18 cellular contexts compared by ENCODE assay signal in the genomic region with DNA sequence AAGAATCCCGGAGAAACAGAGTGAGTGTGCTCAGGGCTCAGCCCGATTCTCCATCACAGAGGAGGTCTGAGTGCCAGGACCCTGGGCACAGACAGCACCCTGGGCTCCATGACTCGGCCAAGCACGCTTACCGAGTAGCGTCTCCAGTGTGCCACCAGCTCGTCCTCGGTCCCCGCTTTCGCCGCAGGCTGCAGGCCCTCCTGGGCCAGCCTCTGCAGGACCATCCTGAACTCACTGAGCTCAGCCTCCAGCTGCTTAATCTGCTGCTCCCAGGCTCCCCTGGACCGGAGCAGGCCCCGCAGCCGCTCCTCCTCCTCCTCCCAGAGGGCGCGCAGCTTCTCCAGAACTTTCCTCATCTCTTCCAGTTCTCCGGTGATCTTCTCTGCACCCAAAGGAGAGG.
DNase-seq lines count a peak whose midpoint lies in the region; ATAC-seq and TF ChIP-seq lines count a peak whose summit lies in the region.
"Had no signal": no experiment of that assay in that cellular context is flagged by ENCODE, and none has a peak within 500 bp of the region (broad histone marks: within the 10 kb centered on the region; RNA-seq: fewer than 3 reads in every experiment).

No MANE protein-coding gene starts in this region.

- peak overlapping the region; percentile 47 for H3K27ac Mint-ChIP-seq in activated T-cell treated with anti-CD3 and anti-CD28 coated beads, Interleukin-2, amount 50 U/mL, for 24 hours
- H3K27ac Mint-ChIP-seq in T-helper 17 cell (peak overlapping the region; percentile 21), neural progenitor cell (no peak overlapping the region)
- no peak overlapping the region for H3K27ac Mint-ChIP-seq in activated CD8-positive, alpha-beta T cell treated with anti-CD3 and anti-CD28 coated beads for 36 hours
- H3K27ac Mint-ChIP-seq: HFFc6 had no signal

- H3K9me3 ChIP-seq in T-helper 17 cell (ENCODE audit: control insufficient read depth, low read length, poor library complexity, severe bottlenecking) (no peaks in the 10 kb centered on the region), neural progenitor cell (ENCODE audit: low read depth) (no peaks in the 10 kb centered on the region)

- H3K4me1 ChIP-seq in neural progenitor cell: no peaks in the 10 kb centered on the region

- no peak for TF ChIP-seq CTCF in neural progenitor cell (IDR thresholded peaks at IDR 0.05)
- no peak for TF ChIP-seq CTCF in activated CD8-positive, alpha-beta T cell treated with anti-CD3 and anti-CD28 coated beads for 36 hours (IDR thresholded peaks at IDR 0.05)

- H3K27me3 ChIP-seq in neural progenitor cell: peaks cover 21% of the 10 kb centered on the region

- no peak overlapping the region for H3K27ac ChIP-seq in neural progenitor cell
- no peak overlapping the region for H3K27ac ChIP-seq in substantia nigra (ENCODE audit: low read depth, low read length, poor library complexity, severe bottlenecking)
- H3K27ac ChIP-seq: HL-60 had no signal

- POLR2A ChIA-PET in activated CD8-positive, alpha-beta T cell treated with anti-CD3 and anti-CD28 coated beads for 36 hours (lab: Charles Lee): interaction anchor here (0.8 to 1.6 kb wide), 3 partner anchors 10 to 80 kb away, joined by 3 to 5 read pairs (median 3); no protein-coding TSS in a partner anchor

- H3K4me1 Mint-ChIP-seq in activated T-cell treated with anti-CD3 and anti-CD28 coated beads, Interleukin-2, amount 50 U/mL, for 24 hours (ENCODE audit: low read depth): peaks cover 3% of the 10 kb centered on the region
- no peaks in the 10 kb centered on the region for H3K4me1 Mint-ChIP-seq in T-helper 17 cell
- H3K4me1 Mint-ChIP-seq in neural progenitor cell: peaks cover 9% of the 10 kb centered on the region
- H3K4me1 Mint-ChIP-seq in activated CD8-positive, alpha-beta T cell treated with anti-CD3 and anti-CD28 coated beads for 36 hours (ENCODE audit: low read depth): no peaks in the 10 kb centered on the region

- no peaks in the 10 kb centered on the region for H3K27me3 Mint-ChIP-seq in activated T-cell treated with anti-CD3 and anti-CD28 coated beads, Interleukin-2, amount 50 U/mL, for 24 hours
- H3K27me3 Mint-ChIP-seq in T-helper 17 cell (no peaks in the 10 kb centered on the region), neural progenitor cell (ENCODE audit: insufficient read depth, low read depth) (peaks cover 7% of the 10 kb centered on the region)
- no peaks in the 10 kb centered on the region for H3K27me3 Mint-ChIP-seq in activated CD8-positive, alpha-beta T cell treated with anti-CD3 and anti-CD28 coated beads for 36 hours
- H3K27me3 Mint-ChIP-seq: CD4-positive, CD25-positive, alpha-beta regulatory T cell; CD8-positive, alpha-beta memory T cell had no signal

- no peak overlapping the region for H3K4me3 Mint-ChIP-seq in activated T-cell treated with anti-CD3 and anti-CD28 coated beads, Interleukin-2, amount 50 U/mL, for 24 hours
- H3K4me3 Mint-ChIP-seq in T-helper 17 cell (no peak overlapping the region), neural progenitor cell (no peak overlapping the region)
- H3K4me3 Mint-ChIP-seq in activated CD8-positive, alpha-beta T cell treated with anti-CD3 and anti-CD28 coated beads for 36 hours: no peak overlapping the region
- H3K4me3 Mint-ChIP-seq: CD4-positive, CD25-positive, alpha-beta regulatory T cell; CD8-positive, alpha-beta memory T cell; HFFc6 had no signal

- H3K9me3 Mint-ChIP-seq in activated T-cell treated with anti-CD3 and anti-CD28 coated beads, Interleukin-2, amount 50 U/mL, for 24 hours: no peaks in the 10 kb centered on the region
- no peaks in the 10 kb centered on the region for H3K9me3 Mint-ChIP-seq in neural progenitor cell
- no peaks in the 10 kb centered on the region for H3K9me3 Mint-ChIP-seq in activated CD8-positive, alpha-beta T cell treated with anti-CD3 and anti-CD28 coated beads for 36 hours
- H3K9me3 Mint-ChIP-seq: CD8-positive, alpha-beta memory T cell; HFFc6 had no signal

- no peaks in the 10 kb centered on the region for H4K20me1 ChIP-seq in neural progenitor cell (ENCODE audit: low read depth)

- CTCF ChIA-PET in activated CD8-positive, alpha-beta T cell treated with anti-CD3 and anti-CD28 coated beads for 36 hours (lab: Charles Lee): interaction anchor here (1.3 to 1.8 kb wide), 2 partner anchors 13 to 68 kb away, joined by 3 to 6 read pairs; no protein-coding TSS in a partner anchor

- no peaks in the 10 kb centered on the region for H3K79me2 ChIP-seq in neural progenitor cell (ENCODE audit: low read depth)

- H3K36me3 Mint-ChIP-seq in activated T-cell treated with anti-CD3 and anti-CD28 coated beads, Interleukin-2, amount 50 U/mL, for 24 hours (ENCODE audit: low read depth): peaks cover 60% of the 10 kb centered on the region
- H3K36me3 Mint-ChIP-seq in T-helper 17 cell (ENCODE audit: low read depth): peaks cover 2% of the 10 kb centered on the region
- H3K36me3 Mint-ChIP-seq in neural progenitor cell: no peaks in the 10 kb centered on the region
- H3K36me3 Mint-ChIP-seq in activated CD8-positive, alpha-beta T cell treated with anti-CD3 and anti-CD28 coated beads for 36 hours (ENCODE audit: low read depth): peaks cover 36% of the 10 kb centered on the region

- intact Hi-C loops in activated CD8-positive, alpha-beta T cell treated with anti-CD3 and anti-CD28 coated beads for 36 hours (cut with micrococcal nuclease): no loop called here

- H3K4me2 ChIP-seq in neural progenitor cell: no peak overlapping the region

- H3K4me3 ChIP-seq in neural progenitor cell: no peak overlapping the region

- no peak for ATAC-seq in T-helper 17 cell
- no peak for ATAC-seq in activated CD8-positive, alpha-beta T cell treated with anti-CD3 and anti-CD28 coated beads for 36 hours
- ATAC-seq: HCT116 had no signal

- H3K9ac ChIP-seq in neural progenitor cell: no peak overlapping the region

- no peaks in the 10 kb centered on the region for H3K36me3 ChIP-seq in neural progenitor cell

- no peak for DNase-seq in activated T-cell treated with anti-CD3 and anti-CD28 coated beads, Interleukin-2, amount 50 U/mL, for 24 hours
- DNase-seq in activated T-cell treated with anti-CD3 and anti-CD28 coated beads, Interleukin-2, amount 50 U/mL, for 48 hours: no peak
- DNase-seq in T-helper 17 cell: no peak
- DNase-seq in neural progenitor cell (ENCODE audit: low spot score): no peak
- DNase-seq in substantia nigra (lab: John Stamatoyannopoulos, UW): no peak
- no peak for DNase-seq in LoVo (ENCODE audit: low spot score)
- no peak for DNase-seq in activated CD8-positive, alpha-beta T cell treated with anti-CD3 and anti-CD28 coated beads for 36 hours
- DNase-seq: 8988T; C1 segment of cervical spinal cord; CD4-positive, CD25-positive, alpha-beta regulatory T cell; CD8-positive, alpha-beta memory T cell; COR-L47; DMS 273 treated with DMSO at 0.1 percent for 48 hours; GOT3; H7; HFFc6 had no signal

- H2AFZ ChIP-seq in neural progenitor cell (replicated peaks): peak overlapping the region; percentile 63

- H3F3A ChIP-seq in neural progenitor cell (ENCODE audit: low read depth): no peaks in the 10 kb centered on the region

Comparison
In these comparisons a context has a peak if more than half of its experiments do, and no peak if none do; other contexts are left out.
1. H3K27ac Mint-ChIP-seq: peak in activated T-cell treated with anti-CD3 and anti-CD28 coated beads, Interleukin-2, amount 50 U/mL, for 24 hours (single experiment) and T-helper 17 cell (single experiment); none in neural progenitor cell (single experiment) and activated CD8-positive, alpha-beta T cell treated with anti-CD3 and anti-CD28 coated beads for 36 hours (single experiment).